In the genomic region with DNA sequence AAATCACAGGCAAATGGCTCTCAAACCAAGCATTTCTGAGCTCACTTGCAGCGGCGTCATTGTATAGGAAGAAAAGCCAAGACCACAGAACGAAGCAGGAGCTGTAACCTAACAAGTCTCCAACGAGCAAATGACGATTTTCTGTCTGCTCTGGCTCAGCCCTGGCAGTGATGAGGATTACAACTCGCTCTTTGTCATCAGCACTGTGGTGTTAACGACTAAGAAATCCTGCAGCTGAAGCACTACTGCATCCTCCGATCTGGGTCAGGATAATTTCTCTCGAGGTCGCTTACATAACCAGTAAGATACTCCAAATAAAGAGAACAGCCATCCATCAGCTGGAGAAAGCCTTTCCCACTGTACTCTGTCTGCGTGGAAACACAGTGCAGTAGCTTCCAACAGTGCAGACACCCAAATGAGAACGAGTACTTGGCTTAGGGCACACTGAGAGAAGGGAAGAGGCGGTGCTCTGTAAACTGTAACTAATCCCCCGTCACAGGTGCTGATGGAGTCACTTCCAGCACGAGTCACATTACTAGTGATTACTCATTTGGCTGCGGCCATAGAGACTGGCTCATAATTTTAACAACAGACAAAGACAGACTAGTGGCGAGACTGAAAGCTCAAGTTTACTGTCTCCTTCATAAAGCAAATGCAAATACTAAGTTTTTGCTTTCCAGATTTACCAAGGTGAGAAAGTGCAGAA, we compare ENCODE assay signal across 8 cellular contexts.
DNase-seq lines count a peak whose midpoint lies in the region; ATAC-seq and TF ChIP-seq lines count a peak whose summit lies in the region.

No MANE protein-coding gene starts in this region.

- H3K36me3 Mint-ChIP-seq in activated T-helper 1 cell treated with anti-CD3 and anti-CD28 coated beads, Interleukin-12 subunit alpha, Interleukin-12 subunit beta, Interleukin-2, Interleukin-4 antibody, amounts not matched to agents 30 ng/mL and 10 ng/mL and 1 ng/mL, durations not matched to agents 14 hours and 24 hours and 36 hours (ENCODE audit: low read depth) = peaks cover 2% of the 10 kb centered on the region
- H3K36me3 Mint-ChIP-seq in natural killer cell treated with Interleukin-12 subunit alpha and Interleukin-12 subunit beta and Interleukin-15 and Interleukin-18, amount 100 ng/mL, for 72 hours = no peaks in the 10 kb centered on the region

- intact Hi-C loops in activated T-helper 1 cell treated with anti-CD3 and anti-CD28 coated beads, Interleukin-12 subunit alpha, Interleukin-12 subunit beta, Interleukin-2, Interleukin-4 antibody, amounts not matched to agents 30 ng/mL and 10 ng/mL and 1 ng/mL, durations not matched to agents 14 hours and 24 hours and 36 hours (cut with micrococcal nuclease) = loop anchor here (1.0 to 5.0 kb wide), 16 partner anchors 33 to 1367 kb away; a partner anchor contains a TSS

- H3K4me1 Mint-ChIP-seq in activated T-helper 1 cell treated with anti-CD3 and anti-CD28 coated beads, Interleukin-12 subunit alpha, Interleukin-12 subunit beta, Interleukin-2, Interleukin-4 antibody, amounts not matched to agents 30 ng/mL and 10 ng/mL and 1 ng/mL, durations not matched to agents 14 hours and 24 hours and 36 hours (ENCODE audit: low read depth) = peaks cover 31% of the 10 kb centered on the region
- peaks cover 14 to 15% of the 10 kb centered on the region in 2 donors for H3K4me1 Mint-ChIP-seq in natural killer cell treated with Interleukin-12 subunit alpha and Interleukin-12 subunit beta and Interleukin-15 and Interleukin-18, amount 100 ng/mL, for 72 hours (ENCODE audit: low read depth in 2 of 2)

- no peaks in the 10 kb centered on the region for H3K27me3 Mint-ChIP-seq in activated T-helper 1 cell treated with anti-CD3 and anti-CD28 coated beads, Interleukin-12 subunit alpha, Interleukin-12 subunit beta, Interleukin-2, Interleukin-4 antibody, amounts not matched to agents 30 ng/mL and 10 ng/mL and 1 ng/mL, durations not matched to agents 14 hours and 24 hours and 36 hours (ENCODE audit: insufficient read depth)
- no peaks in the 10 kb centered on the region for H3K27me3 Mint-ChIP-seq in natural killer cell treated with Interleukin-12 subunit alpha and Interleukin-12 subunit beta and Interleukin-15 and Interleukin-18, amount 100 ng/mL, for 72 hours

- no peaks in the 10 kb centered on the region for H3K9me3 Mint-ChIP-seq in activated T-helper 1 cell treated with anti-CD3 and anti-CD28 coated beads, Interleukin-12 subunit alpha, Interleukin-12 subunit beta, Interleukin-2, Interleukin-4 antibody, amounts not matched to agents 30 ng/mL and 10 ng/mL and 1 ng/mL, durations not matched to agents 14 hours and 24 hours and 36 hours
- no peaks in the 10 kb centered on the region for H3K9me3 Mint-ChIP-seq in natural killer cell treated with Interleukin-12 subunit alpha and Interleukin-12 subunit beta and Interleukin-15 and Interleukin-18, amount 100 ng/mL, for 72 hours

- peak overlapping the region; percentile 95 for H3K4me3 Mint-ChIP-seq in activated T-helper 1 cell treated with anti-CD3 and anti-CD28 coated beads, Interleukin-12 subunit alpha, Interleukin-12 subunit beta, Interleukin-2, Interleukin-4 antibody, amounts not matched to agents 30 ng/mL and 10 ng/mL and 1 ng/mL, durations not matched to agents 14 hours and 24 hours and 36 hours
- H3K4me3 Mint-ChIP-seq in natural killer cell treated with Interleukin-12 subunit alpha and Interleukin-12 subunit beta and Interleukin-15 and Interleukin-18, amount 100 ng/mL, for 72 hours = peak overlapping the region; percentile 99

- H3K4me3 ChIP-seq in Jurkat, Clone E6-1 (ENCODE audit: low read length) = peak overlapping the region; percentile 66

- peak; percentile 95 for ATAC-seq in GM21619 (IDR thresholded peaks at IDR 0.05; ENCODE audit: unreplicated experiment)
- peak; percentile 98 to 99 for ATAC-seq in natural killer cell treated with Interleukin-12 subunit alpha and Interleukin-12 subunit beta and Interleukin-15 and Interleukin-18, amount 100 ng/mL, for 72 hours
- ATAC-seq in stimulated activated naive CD8-positive, alpha-beta T cell treated with anti-CD3 and anti-CD28 coated beads, Interleukin-15, Interleukin-2, amounts not matched to agents 100 U/mL and 50 U/mL, for 24 hours = peak; percentile 95

- DNase-seq in DMS79 treated with DMSO at 0.1 percent for 48 hours (lab: John Stamatoyannopoulos, UW) (peak; percentile 74), fibroblast of peridontal ligament (ENCODE audit: extremely low read depth) (peak; percentile 97)
- peak; percentile 95 for DNase-seq in Jurkat, Clone E6-1 (ENCODE audit: low read depth, low spot score)
- peak; percentile 81 for DNase-seq in activated T-helper 1 cell treated with anti-CD3 and anti-CD28 coated beads, Interleukin-12 subunit alpha, Interleukin-12 subunit beta, Interleukin-2, Interleukin-4 antibody, amounts not matched to agents 30 ng/mL and 10 ng/mL and 1 ng/mL, durations not matched to agents 14 hours and 24 hours and 36 hours (ENCODE audit: low spot score)
- peak; percentile 82 for DNase-seq in natural killer cell treated with Interleukin-12 subunit alpha and Interleukin-12 subunit beta and Interleukin-15 and Interleukin-18, amount 100 ng/mL, for 72 hours (ENCODE audit: low spot score)
- peak; percentile 69 for DNase-seq in stimulated activated naive CD8-positive, alpha-beta T cell treated with anti-CD3 and anti-CD28 coated beads, Interleukin-15, Interleukin-2, amounts not matched to agents 100 U/mL and 50 U/mL, for 24 hours

- H3K27ac Mint-ChIP-seq in activated T-helper 1 cell treated with anti-CD3 and anti-CD28 coated beads, Interleukin-12 subunit alpha, Interleukin-12 subunit beta, Interleukin-2, Interleukin-4 antibody, amounts not matched to agents 30 ng/mL and 10 ng/mL and 1 ng/mL, durations not matched to agents 14 hours and 24 hours and 36 hours = peak overlapping the region; percentile 98
- peak overlapping the region; percentile 98 for H3K27ac Mint-ChIP-seq in natural killer cell treated with Interleukin-12 subunit alpha and Interleukin-12 subunit beta and Interleukin-15 and Interleukin-18, amount 100 ng/mL, for 72 hours

TF ChIP-seq in PFSK-1, 5 proteins besides CTCF, POLR2A, EP300 and RAD21:
- TF ChIP-seq, protein P1, sequence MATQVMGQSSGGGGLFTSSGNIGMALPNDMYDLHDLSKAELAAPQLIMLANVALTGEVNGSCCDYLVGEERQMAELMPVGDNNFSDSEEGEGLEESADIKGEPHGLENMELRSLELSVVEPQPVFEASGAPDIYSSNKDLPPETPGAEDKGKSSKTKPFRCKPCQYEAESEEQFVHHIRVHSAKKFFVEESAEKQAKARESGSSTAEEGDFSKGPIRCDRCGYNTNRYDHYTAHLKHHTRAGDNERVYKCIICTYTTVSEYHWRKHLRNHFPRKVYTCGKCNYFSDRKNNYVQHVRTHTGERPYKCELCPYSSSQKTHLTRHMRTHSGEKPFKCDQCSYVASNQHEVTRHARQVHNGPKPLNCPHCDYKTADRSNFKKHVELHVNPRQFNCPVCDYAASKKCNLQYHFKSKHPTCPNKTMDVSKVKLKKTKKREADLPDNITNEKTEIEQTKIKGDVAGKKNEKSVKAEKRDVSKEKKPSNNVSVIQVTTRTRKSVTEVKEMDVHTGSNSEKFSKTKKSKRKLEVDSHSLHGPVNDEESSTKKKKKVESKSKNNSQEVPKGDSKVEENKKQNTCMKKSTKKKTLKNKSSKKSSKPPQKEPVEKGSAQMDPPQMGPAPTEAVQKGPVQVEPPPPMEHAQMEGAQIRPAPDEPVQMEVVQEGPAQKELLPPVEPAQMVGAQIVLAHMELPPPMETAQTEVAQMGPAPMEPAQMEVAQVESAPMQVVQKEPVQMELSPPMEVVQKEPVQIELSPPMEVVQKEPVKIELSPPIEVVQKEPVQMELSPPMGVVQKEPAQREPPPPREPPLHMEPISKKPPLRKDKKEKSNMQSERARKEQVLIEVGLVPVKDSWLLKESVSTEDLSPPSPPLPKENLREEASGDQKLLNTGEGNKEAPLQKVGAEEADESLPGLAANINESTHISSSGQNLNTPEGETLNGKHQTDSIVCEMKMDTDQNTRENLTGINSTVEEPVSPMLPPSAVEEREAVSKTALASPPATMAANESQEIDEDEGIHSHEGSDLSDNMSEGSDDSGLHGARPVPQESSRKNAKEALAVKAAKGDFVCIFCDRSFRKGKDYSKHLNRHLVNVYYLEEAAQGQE (IDR thresholded peaks at IDR 0.05; ENCODE audit: insufficient read depth in 1 of 2, low read depth in 2 of 2, low read length in 2 of 2) = peak in 1 of 2 experiments; percentile 46; a peak in 1 of 4 replicates
- TF ChIP-seq SIN3A (IDR thresholded peaks at IDR 0.05; ENCODE audit: borderline replicate concordance, insufficient read depth, low read length) (peak; percentile 85; the same call in 1 of the 2 replicates), TAF1 (IDR thresholded peaks at IDR 0.05; ENCODE audit: borderline replicate concordance, insufficient read depth, low read length) (peak; percentile 97), FOXP2 (optimal IDR thresholded peaks at IDR 0.05; ENCODE audit: borderline replicate concordance, extremely low read depth, extremely low read length, insufficient read depth) (peak; percentile 65), POLR2AphosphoS5 (IDR thresholded peaks at IDR 0.05; ENCODE audit: low read depth, low read length) (peak; percentile 86)

Comparison
In these comparisons a context has a peak if more than half of its experiments do, and no peak if none do; other contexts are left out.
1. Peak in every context shown above with its lines: DNase-seq, ATAC-seq and H3K4me3 ChIP-seq.